In genomic region chr2:201116115-201116958, GRCh38 we compare ENCODE assay signal across 8 cellular contexts. TPM values are rescaled to one million over a fixed set of nuclear protein-coding genes. Genes with fewer than 3 reads are reported as not detected.
DNase-seq lines count a peak whose midpoint lies in the region; ATAC-seq and TF ChIP-seq lines count a peak whose summit lies in the region.

Gene CFLAR, plus strand, starts transcription at chr2:201116164. Its CDS starts 13,702 bp downstream, at chr2:201129866.

- H3K79me2 ChIP-seq in OCI-LY1 (ENCODE audit: insufficient read depth, low read length) = peaks cover 22% of the 10 kb centered on the region

- H3K27ac ChIP-seq in C4-2B (peak within 1 kb of the TSS; percentile 98), OCI-LY1 (ENCODE audit: low read depth, low read length, poor library complexity, severe bottlenecking) (peak within 1 kb of the TSS; percentile 96)

- H3F3A ChIP-seq in OCI-LY1 (ENCODE audit: insufficient read depth, low read length) = 0 out of 2 replicates have a peak, but pooled peaks cover 7% of the 10 kb centered on the region

- H3K27me3 Mint-ChIP-seq in endothelial cell (ENCODE audit: unreplicated experiment) = no peaks in the 10 kb centered on the region

- H3K4me3 Mint-ChIP-seq in endothelial cell (ENCODE audit: unreplicated experiment) = peak within 1 kb of the TSS; percentile 93

- peaks cover 24% of the 10 kb centered on the region for H3K36me3 Mint-ChIP-seq in endothelial cell (ENCODE audit: low read depth, unreplicated experiment)

- H3K9me3 ChIP-seq in OCI-LY1 (ENCODE audit: low read length) (no peaks in the 10 kb centered on the region), mononuclear cell (ENCODE audit: low read depth, low read length) (no peaks in the 10 kb centered on the region)

- peaks cover 39% of the 10 kb centered on the region for H3K4me1 Mint-ChIP-seq in endothelial cell (ENCODE audit: unreplicated experiment)

- H3K27ac Mint-ChIP-seq in endothelial cell (ENCODE audit: unreplicated experiment) = peak within 1 kb of the TSS; percentile 96

- no peaks in the 10 kb centered on the region for H4K20me1 ChIP-seq in OCI-LY1 (ENCODE audit: insufficient read depth, low read length)

- no peak for TF ChIP-seq CTCF in C4-2B (conservative IDR thresholded peaks at IDR 0.05)
- no peak for TF ChIP-seq CTCF in OCI-LY1 (IDR thresholded peaks at IDR 0.05; ENCODE audit: low read length)
- no peak for TF ChIP-seq CTCF in endothelial cell (IDR thresholded peaks at IDR 0.05; ENCODE audit: unreplicated experiment)

- H3K9me3 Mint-ChIP-seq in endothelial cell (ENCODE audit: unreplicated experiment) = no peaks in the 10 kb centered on the region

- H3K27me3 ChIP-seq in OCI-LY1 (ENCODE audit: insufficient read depth, low read length) (no peaks in the 10 kb centered on the region), mononuclear cell (ENCODE audit: insufficient read depth, low read length) (no peaks in the 10 kb centered on the region)

- H3K4me2 ChIP-seq in OCI-LY1 (ENCODE audit: low read length) = peak within 1 kb of the TSS; percentile 91

- ATAC-seq in GM19372 (IDR thresholded peaks at IDR 0.05; ENCODE audit: low read depth, unreplicated experiment) = peak; percentile 34
- ATAC-seq in HG03520 (IDR thresholded peaks at IDR 0.05; ENCODE audit: unreplicated experiment) = peak; percentile 39

- H3K9ac ChIP-seq in OCI-LY1 (ENCODE audit: low read length) = peak within 1 kb of the TSS; percentile 94

- H2AFZ ChIP-seq in OCI-LY1 (ENCODE audit: low read length) = no peak within 1 kb of the TSS

- no peaks in the 10 kb centered on the region for H3K9me2 ChIP-seq in OCI-LY1 (ENCODE audit: low read depth, low read length)

- DNase-seq in activated CD8-positive, alpha-beta memory T cell treated with anti-CD3 and anti-CD28 coated beads, Interleukin-2, amount 50 U/mL, for 48 hours = peak; percentile 91
- DNase-seq in endothelial cell (ENCODE audit: low spot score) = peak; percentile 49
- peak; percentile 73 for DNase-seq in stimulated activated CD8-positive, alpha-beta memory T cell treated with anti-CD3 and anti-CD28 coated beads, Interleukin-4, amount 100 ng/mL, for 24 hours (ENCODE audit: low read depth)

- H3K36me3 ChIP-seq in OCI-LY1 (ENCODE audit: insufficient read depth, low read length) = no peaks in the 10 kb centered on the region

- peak within 1 kb of the TSS; percentile 85 for H3K4me3 ChIP-seq in OCI-LY1 (ENCODE audit: low read depth, low read length, poor library complexity, severe bottlenecking)
- peak within 1 kb of the TSS; percentile 97 for H3K4me3 ChIP-seq in mononuclear cell (ENCODE audit: low read length)

- H3K4me1 ChIP-seq in OCI-LY1 (ENCODE audit: insufficient read depth, low read length, severe bottlenecking) (peaks cover 52% of the 10 kb centered on the region), mononuclear cell (ENCODE audit: insufficient read depth, low read length) (peaks cover 44% of the 10 kb centered on the region)

RNA-seq across cellular contexts. Expression of gene CFLAR, which starts in this region (rescaled TPM):
- 241 TPM for total RNA-seq in endothelial cell (ENCODE audit: unreplicated experiment)
- 376 TPM for total RNA-seq in mononuclear cell

Comparison
In these comparisons a context has a peak if more than half of its experiments do, and no peak if none do; other contexts are left out.
1. Peak in every context shown above with its lines: DNase-seq, ATAC-seq, H3K4me3 ChIP-seq and H3K27ac ChIP-seq.